Comparison of ENCODE assay signal across 8 cellular contexts in genomic region chr17:77376795-77377751, GRCh38.
A peak's percentile ranks its signal among the peaks of the same experiment; 100 is the strongest.
DNase-seq lines count a peak whose midpoint lies in the region; ATAC-seq and TF ChIP-seq lines count a peak whose summit lies in the region.

No MANE protein-coding gene starts in this region.

- H3K4me1 Mint-ChIP-seq in progenitor cell of endocrine pancreas (ENCODE audit: low read depth), result peaks cover 55% of the 10 kb centered on the region

- peak overlapping the region; percentile 90 for H3K27ac Mint-ChIP-seq in progenitor cell of endocrine pancreas

- peak; percentile 93 for DNase-seq in DMS 273 treated with DMSO at 0.1 percent for 48 hours (lab: John Stamatoyannopoulos, UW)
- DNase-seq in RWPE1 (ENCODE audit: low spot score), result no peak
- DNase-seq in fibroblast of peridontal ligament (ENCODE audit: extremely low read depth), result peak; percentile 69
- DNase-seq in progenitor cell of endocrine pancreas (ENCODE audit: low spot score, unreplicated experiment), result no peak
- DNase-seq in NCI-H146 (lab: John Stamatoyannopoulos, UW), result no peak
- DNase-seq in activated CD4-positive, alpha-beta T cell treated with anti-CD3 and anti-CD28 coated beads for 4 hours, result no peak

- TF ChIP-seq CTCF in RWPE1 (conservative IDR thresholded peaks at IDR 0.05; ENCODE audit: low read depth) (no peak), progenitor cell of endocrine pancreas (IDR thresholded peaks at IDR 0.05; ENCODE audit: unreplicated experiment) (no peak)

- peak overlapping the region; percentile 73 for H3K27ac ChIP-seq in RWPE1

- CTCF ChIA-PET in RWPE1 (lab: Yijun Ruan, JAX), result no interaction called here

- H3K36me3 Mint-ChIP-seq in progenitor cell of endocrine pancreas (ENCODE audit: insufficient read depth), result no peaks in the 10 kb centered on the region

- POLR2A ChIA-PET in RWPE1 (lab: Yijun Ruan, JAX; ENCODE audit: low non-redundant PET), result no interaction called here

- H3K9me3 Mint-ChIP-seq in progenitor cell of endocrine pancreas (ENCODE audit: low read depth), result no peaks in the 10 kb centered on the region

- H3K27me3 Mint-ChIP-seq in progenitor cell of endocrine pancreas, result no peaks in the 10 kb centered on the region

- H3K4me3 Mint-ChIP-seq in progenitor cell of endocrine pancreas (ENCODE audit: low read depth), result peak overlapping the region; percentile 44

- no peak for ATAC-seq in GM21423 (IDR thresholded peaks at IDR 0.05; ENCODE audit: unreplicated experiment)
- ATAC-seq in GM19035 (IDR thresholded peaks at IDR 0.05; ENCODE audit: unreplicated experiment), result no peak

Comparison
In these comparisons a context has a peak if more than half of its experiments do, and no peak if none do; other contexts are left out.
1. DNase-seq: peak in DMS 273 treated with DMSO at 0.1 percent for 48 hours (single experiment) and fibroblast of peridontal ligament (single experiment); none in RWPE1 (single experiment), progenitor cell of endocrine pancreas (single experiment), NCI-H146 (single experiment) and activated CD4-positive, alpha-beta T cell treated with anti-CD3 and anti-CD28 coated beads for 4 hours (0 of 2).